In the genomic region with DNA sequence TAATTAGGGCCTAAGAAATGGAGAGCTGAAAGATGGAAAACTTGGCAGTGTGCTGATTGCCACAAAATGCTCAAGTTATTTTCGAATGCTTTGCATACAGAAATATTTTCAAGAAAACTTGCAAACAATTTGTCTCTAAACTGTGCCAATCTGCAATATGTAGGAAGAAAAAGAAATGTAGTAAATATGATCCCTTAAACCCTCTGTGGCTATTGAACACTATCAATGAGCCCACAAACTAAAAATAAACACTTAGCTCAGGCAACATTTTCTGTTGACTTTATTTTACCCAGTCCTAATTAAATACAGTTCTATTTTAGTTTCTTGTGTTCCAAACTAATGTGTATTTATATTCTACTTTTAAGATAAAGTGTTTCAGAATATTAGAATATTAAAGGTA, we compare ENCODE assay signal across 34 cellular contexts.
"Had no signal": no experiment of that assay in that cellular context is flagged by ENCODE, and none has a peak within 500 bp of the region (broad histone marks: within the 10 kb centered on the region; RNA-seq: fewer than 3 reads in every experiment).

No MANE protein-coding gene starts in this region.

- H3K4me3 ChIP-seq: coronary artery, esophagus muscularis mucosa, gastroesophageal sphincter, heart right ventricle had no signal

- H3K36me3 Mint-ChIP-seq: activated CD4-positive, alpha-beta memory T cell treated with anti-CD3 and anti-CD28 coated beads for 36 hours; activated CD8-positive, alpha-beta memory T cell treated with anti-CD3 and anti-CD28 coated beads, Interleukin-2, amount 10 ng/mL, durations not matched to agents 7 days and 5 days; activated naive CD4-positive, alpha-beta T cell treated with anti-CD3 and anti-CD28 coated beads, Interleukin-2, amount 50 U/mL, for 72 hours; activated naive CD8-positive, alpha-beta T cell treated with anti-CD3 and anti-CD28 coated beads, Interleukin-2, amount 10 ng/mL, durations not matched to agents 7 days and 5 days had no signal

- H3K9me3 ChIP-seq: esophagus muscularis mucosa, gastroesophageal sphincter, heart right ventricle had no signal

- H3K4me3 Mint-ChIP-seq: activated B cell treated with CpG ODN at 0.5 μM for 24 hours; activated CD4-positive, alpha-beta memory T cell treated with anti-CD3 and anti-CD28 coated beads for 36 hours; activated CD8-positive, alpha-beta memory T cell treated with anti-CD3 and anti-CD28 coated beads, Interleukin-2, amount 10 ng/mL, durations not matched to agents 7 days and 5 days; activated CD8-positive, alpha-beta T cell treated with anti-CD3 and anti-CD28 coated beads, Interleukin-2, amount 10 ng/mL, durations not matched to agents 7 days and 5 days; activated naive CD4-positive, alpha-beta T cell treated with anti-CD3 and anti-CD28 coated beads for 36 hours; activated naive CD8-positive, alpha-beta T cell treated with anti-CD3 and anti-CD28 coated beads, Interleukin-2, amount 10 ng/mL, durations not matched to agents 7 days and 5 days; activated T-helper 1 cell treated with anti-CD3 and anti-CD28 coated beads, Interleukin-12 subunit alpha, Interleukin-12 subunit beta, Interleukin-2, Interleukin-4 antibody, amounts not matched to agents 30 ng/mL and 10 ng/mL and 1 ng/mL, durations not matched to agents 14 hours and 24 hours and 36 hours; central memory CD8-positive, alpha-beta T cell; effector memory CD8-positive, alpha-beta T cell; T-helper 17 cell; T-helper 2 cell treated with Interferon-gamma antibody and Interleukin-4, amounts not matched to agents 5 μg/mL and 100 μg/mL, for 36 hours had no signal

- H3K36me3 ChIP-seq: brain microvascular endothelial cell, esophagus muscularis mucosa, gastroesophageal sphincter, heart right ventricle, WERI-Rb-1 had no signal

- H3K9me3 Mint-ChIP-seq: activated naive CD4-positive, alpha-beta T cell treated with anti-CD3 and anti-CD28 coated beads for 36 hours; activated naive CD8-positive, alpha-beta T cell treated with anti-CD3 and anti-CD28 coated beads, Interleukin-2, amount 10 ng/mL, durations not matched to agents 7 days and 5 days; activated T-helper 1 cell treated with anti-CD3 and anti-CD28 coated beads, Interleukin-12 subunit alpha, Interleukin-12 subunit beta, Interleukin-2, Interleukin-4 antibody, amounts not matched to agents 30 ng/mL and 10 ng/mL and 1 ng/mL, durations not matched to agents 14 hours and 24 hours and 36 hours; activated T-helper 2 cell treated with anti-CD3 and anti-CD28 coated beads, Interferon-gamma antibody, Interleukin-2, Interleukin-4, amounts not matched to agents 10 μg/mL and 5 μg/mL and 100 μg/mL, durations not matched to agents 14 hours and 24 hours and 36 hours; T-helper 2 cell treated with Interferon-gamma antibody and Interleukin-4, amounts not matched to agents 5 μg/mL and 100 μg/mL, for 36 hours had no signal

- DNase-seq: activated B cell treated with CpG ODN at 0.5 μM for 24 hours; activated CD4-positive, alpha-beta memory T cell treated with anti-CD3 and anti-CD28 coated beads for 36 hours; activated CD4-positive, alpha-beta T cell treated with anti-CD3 and anti-CD28 coated beads for 48 hours; activated CD4-positive, alpha-beta T cell treated with anti-CD3 and anti-CD28 coated beads, Interleukin-2, amount 50 U/mL, for 1 hour; activated CD8-positive, alpha-beta memory T cell treated with anti-CD3 and anti-CD28 coated beads, Interleukin-2, amount 10 ng/mL, durations not matched to agents 7 days and 5 days; activated CD8-positive, alpha-beta memory T cell treated with anti-CD3 and anti-CD28 coated beads, Interleukin-2, amount 50 U/mL, for 4 hours; activated CD8-positive, alpha-beta T cell treated with anti-CD3 and anti-CD28 coated beads, Interleukin-2, amount 10 ng/mL, durations not matched to agents 7 days and 5 days; activated effector memory CD4-positive, alpha-beta T cell treated with anti-CD3 and anti-CD28 coated beads, Interleukin-2, amount 50 U/mL, for 16 hours; activated naive CD4-positive, alpha-beta T cell treated with anti-CD3 and anti-CD28 coated beads for 36 hours; activated naive CD8-positive, alpha-beta T cell treated with anti-CD3 and anti-CD28 coated beads, Interleukin-2, amount 10 ng/mL, durations not matched to agents 7 days and 5 days; activated T-cell treated with anti-CD3 and anti-CD28 coated beads, Interleukin-2, amount 50 U/mL, for 1 hour; activated T-cell treated with anti-CD3 and anti-CD28 coated beads, Interleukin-2, amount 50 U/mL, for 48 hours; amniotic stem cell; anterior cingulate cortex; brain microvascular endothelial cell; dermis blood vessel endothelial cell; effector CD4-positive, alpha-beta T cell; effector memory CD8-positive, alpha-beta T cell; erythroblast; foreskin melanocyte; heart right ventricle; T-helper 1 cell; T-helper 17 cell; T1000; WERI-Rb-1 had no signal

- H3K27ac Mint-ChIP-seq: activated B cell treated with CpG ODN at 0.5 μM for 24 hours; activated CD4-positive, alpha-beta memory T cell treated with anti-CD3 and anti-CD28 coated beads for 36 hours; activated CD8-positive, alpha-beta memory T cell treated with anti-CD3 and anti-CD28 coated beads, Interleukin-2, amount 10 ng/mL, durations not matched to agents 7 days and 5 days; activated CD8-positive, alpha-beta T cell treated with anti-CD3 and anti-CD28 coated beads, Interleukin-2, amount 10 ng/mL, durations not matched to agents 7 days and 5 days; activated naive CD4-positive, alpha-beta T cell treated with anti-CD3 and anti-CD28 coated beads for 36 hours; activated naive CD4-positive, alpha-beta T cell treated with anti-CD3 and anti-CD28 coated beads, Interleukin-2, amount 50 U/mL, for 72 hours; activated naive CD8-positive, alpha-beta T cell treated with anti-CD3 and anti-CD28 coated beads, Interleukin-2, amount 10 ng/mL, durations not matched to agents 7 days and 5 days; activated T-helper 1 cell treated with anti-CD3 and anti-CD28 coated beads, Interleukin-12 subunit alpha, Interleukin-12 subunit beta, Interleukin-2, Interleukin-4 antibody, amounts not matched to agents 30 ng/mL and 10 ng/mL and 1 ng/mL, durations not matched to agents 14 hours and 24 hours and 36 hours; activated T-helper 2 cell treated with anti-CD3 and anti-CD28 coated beads, Interferon-gamma antibody, Interleukin-2, Interleukin-4, amounts not matched to agents 10 μg/mL and 5 μg/mL and 100 μg/mL, durations not matched to agents 14 hours and 24 hours and 36 hours; effector memory CD8-positive, alpha-beta T cell; T-helper 17 cell; T-helper 2 cell treated with Interferon-gamma antibody and Interleukin-4, amounts not matched to agents 5 μg/mL and 100 μg/mL, for 36 hours had no signal

- H3K4me1 ChIP-seq: esophagus muscularis mucosa, gastroesophageal sphincter, heart right ventricle had no signal

- ATAC-seq: activated CD4-positive, CD25-positive, alpha-beta regulatory T cell treated with anti-CD3 and anti-CD28 coated beads, Interleukin-2, amount 50 U/mL, for 24 hours; activated CD8-positive, alpha-beta memory T cell treated with anti-CD3 and anti-CD28 coated beads, Interleukin-2, amount 10 ng/mL, durations not matched to agents 7 days and 5 days; activated CD8-positive, alpha-beta T cell treated with anti-CD3 and anti-CD28 coated beads, Interleukin-2, amount 10 ng/mL, durations not matched to agents 7 days and 5 days; activated naive CD4-positive, alpha-beta T cell treated with anti-CD3 and anti-CD28 coated beads, Interleukin-2, amount 50 U/mL, for 72 hours; effector memory CD8-positive, alpha-beta T cell; gastroesophageal sphincter; heart right ventricle; T-helper 17 cell had no signal

- H3K27me3 Mint-ChIP-seq: activated B cell treated with CpG ODN at 0.5 μM for 24 hours; activated CD4-positive, alpha-beta memory T cell treated with anti-CD3 and anti-CD28 coated beads for 36 hours; activated CD8-positive, alpha-beta memory T cell treated with anti-CD3 and anti-CD28 coated beads, Interleukin-2, amount 10 ng/mL, durations not matched to agents 7 days and 5 days; central memory CD8-positive, alpha-beta T cell; effector memory CD8-positive, alpha-beta T cell; T-helper 17 cell had no signal

- H3K27me3 ChIP-seq: brain microvascular endothelial cell, esophagus muscularis mucosa, gastroesophageal sphincter, heart right ventricle had no signal

- H3K27ac ChIP-seq: brain microvascular endothelial cell, coronary artery, esophagus muscularis mucosa, gastroesophageal sphincter, heart right ventricle, WERI-Rb-1 had no signal

- H3K4me1 Mint-ChIP-seq: activated B cell treated with CpG ODN at 0.5 μM for 24 hours; activated CD8-positive, alpha-beta memory T cell treated with anti-CD3 and anti-CD28 coated beads, Interleukin-2, amount 10 ng/mL, durations not matched to agents 7 days and 5 days; activated naive CD8-positive, alpha-beta T cell treated with anti-CD3 and anti-CD28 coated beads, Interleukin-2, amount 10 ng/mL, durations not matched to agents 7 days and 5 days; central memory CD8-positive, alpha-beta T cell; T-helper 17 cell had no signal
